ENCODE assay signal across 16 cellular contexts in the genomic region with DNA sequence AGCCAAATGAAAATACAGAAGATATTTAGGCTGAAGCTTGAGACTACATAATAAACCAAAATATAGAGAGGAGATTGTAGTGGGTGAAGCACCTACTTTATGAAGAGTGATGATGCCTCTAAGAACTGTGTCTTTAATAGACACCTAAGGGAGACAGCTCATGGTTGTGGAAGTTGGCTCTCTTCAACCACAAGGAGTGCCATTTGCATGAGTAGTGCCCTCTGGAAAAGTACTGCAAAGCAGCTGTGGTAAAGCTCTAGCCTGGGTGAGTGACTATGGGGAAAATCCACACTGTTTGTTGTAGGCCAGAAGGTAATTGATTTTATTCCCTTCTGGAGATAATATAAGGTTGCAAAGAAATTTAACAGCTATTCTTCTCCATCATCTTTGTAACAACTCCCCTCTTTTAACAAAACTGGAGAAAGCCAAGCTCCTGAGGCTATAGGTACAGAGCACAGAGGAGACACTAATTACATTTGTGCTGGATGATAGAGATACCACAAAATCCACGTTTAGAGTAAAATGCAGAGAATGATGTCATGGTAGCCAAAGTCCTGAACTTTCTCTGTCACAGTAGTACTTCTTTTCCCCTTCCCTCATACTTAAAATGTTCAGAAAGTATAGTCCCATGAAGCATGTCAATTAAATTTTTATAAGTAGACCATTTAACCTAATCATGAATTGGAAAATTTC.
DNase-seq lines count a peak whose midpoint lies in the region; ATAC-seq lines count a peak whose summit lies in the region.
"Had no signal": no experiment of that assay in that cellular context is flagged by ENCODE, and none has a peak within 500 bp of the region (broad histone marks: within the 10 kb centered on the region; RNA-seq: fewer than 3 reads in every experiment).

No MANE protein-coding gene starts in this region.

- H3K27ac Mint-ChIP-seq in naive thymus-derived CD4-positive, alpha-beta T cell = peak overlapping the region in 2 of 9 donors; percentile 2 to 9
- H3K27ac Mint-ChIP-seq: progenitor cell of endocrine pancreas had no signal

- no peak overlapping the region for H3K4me3 ChIP-seq in naive thymus-derived CD4-positive, alpha-beta T cell (ENCODE audit: low read length)
- H3K4me3 ChIP-seq: thoracic aorta had no signal

- DNase-seq in A172 (ENCODE audit: low spot score) (peak; percentile 82), GM03348 (ENCODE audit: low spot score) (peak; percentile 58), SK-MEL-5 (ENCODE audit: low read depth, low spot score) (peak; percentile 45), fibroblast of peridontal ligament (ENCODE audit: extremely low read depth) (peak; percentile 68), NCI-H510A treated with DMSO at 0.1 percent for 48 hours (lab: John Stamatoyannopoulos, UW) (no peak), globus pallidus (ENCODE audit: low spot score) (no peak)
- no peak for DNase-seq in naive thymus-derived CD4-positive, alpha-beta T cell
- DNase-seq: activated CD4-positive, alpha-beta T cell treated with anti-CD3 and anti-CD28 coated beads for 1 hour; H7; hippocampal formation; NCI-H526 treated with DMSO at 0.1 percent for 48 hours; SHP77 treated with DMSO at 0.1 percent for 48 hours; stimulated activated CD4-positive, alpha-beta T cell treated with anti-CD3 and anti-CD28 coated beads, Interleukin-4, amount 100 ng/mL, for 4 hours had no signal

- no peak for ATAC-seq in naive thymus-derived CD4-positive, alpha-beta T cell
- ATAC-seq in GM21423 (IDR thresholded peaks at IDR 0.05; ENCODE audit: unreplicated experiment) = no peak

- H3K9me3 Mint-ChIP-seq in naive thymus-derived CD4-positive, alpha-beta T cell = peaks cover 0 to 8% (median 0%) of the 10 kb centered on the region in 11 donors

- H3K27ac ChIP-seq in naive thymus-derived CD4-positive, alpha-beta T cell (ENCODE audit: low read depth, low read length) = no peak overlapping the region
- H3K27ac ChIP-seq: thoracic aorta had no signal

- no peaks in the 10 kb centered on the region for H3K27me3 Mint-ChIP-seq in naive thymus-derived CD4-positive, alpha-beta T cell
- H3K27me3 Mint-ChIP-seq: progenitor cell of endocrine pancreas had no signal

- H3K36me3 ChIP-seq in naive thymus-derived CD4-positive, alpha-beta T cell (ENCODE audit: control insufficient read depth in 2 of 3, insufficient read depth in 3 of 3, low read length in 3 of 3) = peaks cover 0 to 38% (median 9%) of the 10 kb centered on the region in 3 experiments
- H3K36me3 ChIP-seq: thoracic aorta had no signal

- peaks cover 13 to 74% (median 51%) of the 10 kb centered on the region in 5 donors for H3K36me3 Mint-ChIP-seq in naive thymus-derived CD4-positive, alpha-beta T cell

- intact Hi-C loops in naive thymus-derived CD4-positive, alpha-beta T cell (cut with micrococcal nuclease) = loop anchor here in 1 of 2 donors (5.0 kb wide), 1 partner anchor 232 kb away; no protein-coding TSS in a partner anchor

- in situ Hi-C loops in SK-MEL-5 (cut with HindIII; ENCODE audit: low pct_unique_long_range_greater_than_20kb, low sequenced_read_pairs) = no loop called here

- H3K4me3 Mint-ChIP-seq in naive thymus-derived CD4-positive, alpha-beta T cell = no peak overlapping the region

- no peaks in the 10 kb centered on the region for H3K9me3 ChIP-seq in naive thymus-derived CD4-positive, alpha-beta T cell (ENCODE audit: control insufficient read depth in 2 of 3, low read length in 3 of 3)
- H3K9me3 ChIP-seq: thoracic aorta had no signal

- peaks cover 0 to 68% (median 38%) of the 10 kb centered on the region in 7 donors for H3K4me1 Mint-ChIP-seq in naive thymus-derived CD4-positive, alpha-beta T cell

- no peaks in the 10 kb centered on the region for H3K27me3 ChIP-seq in naive thymus-derived CD4-positive, alpha-beta T cell (ENCODE audit: control insufficient read depth in 2 of 2, insufficient read depth in 2 of 2, low read length in 2 of 2)

- POLR2A ChIA-PET in naive thymus-derived CD4-positive, alpha-beta T cell (lab: Charles Lee) = no interaction called here

- peaks cover 0 to 3% of the 10 kb centered on the region in 2 donors for H3K4me1 ChIP-seq in naive thymus-derived CD4-positive, alpha-beta T cell (ENCODE audit: control insufficient read depth in 2 of 2, insufficient read depth in 2 of 2, low read length in 2 of 2)

- CTCF ChIA-PET in naive thymus-derived CD4-positive, alpha-beta T cell (lab: Charles Lee) = no interaction called here

Comparison
In these comparisons a context has a peak if more than half of its experiments do, and no peak if none do; other contexts are left out.
1. DNase-seq: peak in A172 (single experiment), GM03348 (single experiment), SK-MEL-5 (single experiment) and fibroblast of peridontal ligament (single experiment); none in naive thymus-derived CD4-positive, alpha-beta T cell (0 of 9), NCI-H510A treated with DMSO at 0.1 percent for 48 hours (single experiment) and globus pallidus (single experiment).